16 cellular contexts compared by ENCODE assay signal in genomic region chr4:56229947-56230346, GRCh38.
"Had no signal": no experiment of that assay in that cellular context is flagged by ENCODE, and none has a peak within 500 bp of the region (broad histone marks: within the 10 kb centered on the region; RNA-seq: fewer than 3 reads in every experiment).

No MANE protein-coding gene starts in this region.

- H3K36me3 ChIP-seq: upper lobe of left lung had no signal

- H3K4me1 ChIP-seq: parathyroid adenoma, upper lobe of left lung had no signal

- H3K9me3 ChIP-seq: upper lobe of left lung had no signal

- H3K27me3 ChIP-seq: upper lobe of left lung had no signal

- H3K27ac ChIP-seq: parathyroid adenoma, upper lobe of left lung had no signal

- H3K4me3 ChIP-seq: upper lobe of left lung had no signal

- DNase-seq: activated CD4-positive, alpha-beta T cell treated with anti-CD3 and anti-CD28 coated beads, Interleukin-2, amount 50 U/mL, for 4 hours; activated effector memory CD4-positive, alpha-beta T cell treated with anti-CD3 and anti-CD28 coated beads, Interleukin-2, amount 50 U/mL, for 16 hours; activated naive CD8-positive, alpha-beta T cell treated with anti-CD3 and anti-CD28 coated beads for 36 hours; activated T-cell treated with anti-CD3 and anti-CD28 coated beads, Interleukin-2, amount 50 U/mL, for 1 hour; anterior cingulate cortex; cerebellar nuclear complex; endodermal cell; erythroblast; hypothalamus; kidney glomerular epithelial cell; naive B cell; retina; stimulated activated CD4-positive, alpha-beta T cell treated with anti-CD3 and anti-CD28 coated beads, Interleukin-4, amount 100 ng/mL, for 1 hour; stimulated activated CD8-positive, alpha-beta memory T cell treated with anti-CD3 and anti-CD28 coated beads, Interleukin-4, amount 100 ng/mL, for 48 hours; upper lobe of left lung had no signal
